10 cellular contexts compared by ENCODE assay signal in the genomic region with DNA sequence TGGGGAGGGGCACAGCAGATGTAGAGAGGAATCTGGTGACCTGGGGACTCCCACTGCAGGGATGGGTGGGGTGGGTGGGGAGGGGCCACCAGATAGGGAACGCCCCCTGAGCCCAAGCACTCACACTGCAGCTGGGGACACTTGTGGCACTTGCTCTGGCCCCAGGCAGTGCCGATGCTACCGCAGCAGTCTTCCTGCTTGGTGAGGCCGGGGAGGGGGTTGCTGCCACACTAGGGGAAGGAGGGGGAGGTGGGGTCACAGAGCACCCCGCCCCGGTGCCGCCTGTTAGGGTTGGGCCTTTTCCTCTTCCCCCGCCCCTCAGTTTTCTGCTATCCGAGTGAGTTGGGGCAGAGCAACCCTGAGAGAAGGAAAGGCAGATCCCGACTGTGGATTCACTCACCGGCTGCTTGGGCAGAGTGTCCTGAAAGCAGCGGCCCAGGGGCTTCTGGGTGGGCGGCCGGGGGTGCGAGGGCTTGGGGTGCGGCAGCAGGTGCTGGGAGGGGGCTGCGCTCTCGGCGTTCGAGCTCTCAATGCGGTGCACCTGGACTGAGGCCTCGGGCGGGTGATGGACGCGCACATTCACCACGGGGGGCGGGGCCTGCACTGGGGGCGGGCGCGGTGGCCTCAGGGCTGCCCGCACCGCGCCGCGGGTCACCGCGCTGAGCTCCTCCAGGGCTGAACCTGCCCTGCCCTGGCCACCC. TPM values are rescaled to one million over a fixed set of nuclear protein-coding genes. Genes with fewer than 3 reads are reported as not detected.
DNase-seq lines count a peak whose midpoint lies in the region; ATAC-seq and TF ChIP-seq lines count a peak whose summit lies in the region.
"Had no signal": no experiment of that assay in that cellular context is flagged by ENCODE, and none has a peak within 500 bp of the region (broad histone marks: within the 10 kb centered on the region; RNA-seq: fewer than 3 reads in every experiment).

No MANE protein-coding gene starts in this region.

- peak; percentile 67 to 86 (median 78) for DNase-seq in CD4-positive, alpha-beta T cell
- DNase-seq in NCI-H187 treated with DMSO at 0.1 percent for 48 hours (lab: John Stamatoyannopoulos, UW) (peak; percentile 27), immature natural killer cell (peak; percentile 53 to 70 (median 62)), sciatic nerve (ENCODE audit: low spot score) (no peak), iPS-NIHi11 (ENCODE audit: low spot score) (no peak)
- DNase-seq in activated CD4-positive, alpha-beta memory T cell treated with anti-CD3 and anti-CD28 coated beads for 36 hours = peak; percentile 84

- POLR2A ChIA-PET in CD4-positive, alpha-beta T cell (lab: Charles Lee) = interaction anchor here (0.7 to 4.3 kb wide), 11 partner anchors 12 to 774 kb away, joined by 3 to 41 read pairs (median 4); a partner anchor contains a TSS
- POLR2A ChIA-PET in activated CD4-positive, alpha-beta memory T cell treated with anti-CD3 and anti-CD28 coated beads for 36 hours (lab: Charles Lee) = interaction anchor here (0.7 to 2.2 kb wide), 2 partner anchors 12 to 13 kb away, joined by 3 to 7 read pairs; no protein-coding TSS in a partner anchor

- no peaks in the 10 kb centered on the region for H3K9me3 Mint-ChIP-seq in CD4-positive, alpha-beta T cell
- no peaks in the 10 kb centered on the region for H3K9me3 Mint-ChIP-seq in activated CD4-positive, alpha-beta memory T cell treated with anti-CD3 and anti-CD28 coated beads for 36 hours
- peaks cover 0 to 2% (median 0%) of the 10 kb centered on the region in 6 donors for H3K9me3 Mint-ChIP-seq in immature natural killer cell
- H3K9me3 Mint-ChIP-seq: nephron had no signal

- peak overlapping the region; percentile 82 for H3K27ac Mint-ChIP-seq in CD4-positive, alpha-beta T cell
- H3K27ac Mint-ChIP-seq in activated CD4-positive, alpha-beta memory T cell treated with anti-CD3 and anti-CD28 coated beads for 36 hours = no peak overlapping the region
- peak overlapping the region in 3 of 6 donors; percentile 45 to 68 (median 56) for H3K27ac Mint-ChIP-seq in immature natural killer cell

- no peak for TF ChIP-seq CTCF in CD4-positive, alpha-beta T cell (IDR thresholded peaks at IDR 0.05)

- H3K27me3 ChIP-seq in CD4-positive, alpha-beta T cell (ENCODE audit: control insufficient read depth, insufficient read depth, low read length) = no peaks in the 10 kb centered on the region
- H3K27me3 ChIP-seq: vagina had no signal

- peak overlapping the region; percentile 72 for H3K27ac ChIP-seq in CD4-positive, alpha-beta T cell (ENCODE audit: low read depth, low read length)
- H3K27ac ChIP-seq: vagina had no signal

- H3K36me3 Mint-ChIP-seq in CD4-positive, alpha-beta T cell (ENCODE audit: low read depth) = peaks cover 48% of the 10 kb centered on the region
- peaks cover 12% of the 10 kb centered on the region for H3K36me3 Mint-ChIP-seq in activated CD4-positive, alpha-beta memory T cell treated with anti-CD3 and anti-CD28 coated beads for 36 hours
- H3K36me3 Mint-ChIP-seq in immature natural killer cell = peaks cover 9 to 17% (median 16%) of the 10 kb centered on the region in 3 donors

- CTCF ChIA-PET in CD4-positive, alpha-beta T cell (lab: Charles Lee) = interaction anchor here (1.3 to 2.4 kb wide), 2 partner anchors 13 to 19 kb away, joined by 5 to 13 read pairs; a partner anchor contains a TSS
- CTCF ChIA-PET in activated CD4-positive, alpha-beta memory T cell treated with anti-CD3 and anti-CD28 coated beads for 36 hours (lab: Charles Lee) = interaction anchor here (0.9 to 2.6 kb wide), 3 partner anchors 13 to 18 kb away, joined by 3 to 19 read pairs (median 3); a partner anchor contains a TSS

- H3K9me3 ChIP-seq in CD4-positive, alpha-beta T cell (ENCODE audit: control insufficient read depth, low read length) = no peaks in the 10 kb centered on the region
- H3K9me3 ChIP-seq: vagina had no signal

- ATAC-seq in CD4-positive, alpha-beta T cell (ENCODE audit: poor library complexity) = peak; percentile 84
- no peak for ATAC-seq in sciatic nerve
- no peak for ATAC-seq in HG03520 (IDR thresholded peaks at IDR 0.05; ENCODE audit: unreplicated experiment)
- no peak for ATAC-seq in HG03097 (IDR thresholded peaks at IDR 0.05; ENCODE audit: low FRiP score, unreplicated experiment)

- H3K4me1 Mint-ChIP-seq in CD4-positive, alpha-beta T cell (ENCODE audit: low read depth) = peaks cover 74% of the 10 kb centered on the region
- peaks cover 61% of the 10 kb centered on the region for H3K4me1 Mint-ChIP-seq in activated CD4-positive, alpha-beta memory T cell treated with anti-CD3 and anti-CD28 coated beads for 36 hours (ENCODE audit: low read depth)
- peaks cover 51 to 53% of the 10 kb centered on the region in 2 donors for H3K4me1 Mint-ChIP-seq in immature natural killer cell

- no peaks in the 10 kb centered on the region for H3K27me3 Mint-ChIP-seq in CD4-positive, alpha-beta T cell
- no peaks in the 10 kb centered on the region for H3K27me3 Mint-ChIP-seq in activated CD4-positive, alpha-beta memory T cell treated with anti-CD3 and anti-CD28 coated beads for 36 hours
- H3K27me3 Mint-ChIP-seq in immature natural killer cell (ENCODE audit: low read depth in 3 of 3) = peaks cover 2 to 4% (median 4%) of the 10 kb centered on the region in 3 donors

- H3K4me3 Mint-ChIP-seq in CD4-positive, alpha-beta T cell = peak overlapping the region; percentile 74
- peak overlapping the region; percentile 41 for H3K4me3 Mint-ChIP-seq in activated CD4-positive, alpha-beta memory T cell treated with anti-CD3 and anti-CD28 coated beads for 36 hours
- peak overlapping the region; percentile 4 to 56 (median 52) for H3K4me3 Mint-ChIP-seq in immature natural killer cell

- intact Hi-C loops in CD4-positive, alpha-beta T cell (cut with DNase I, micrococcal nuclease) = loop anchor here in 1 of 2 experiments (2.0 kb wide), 1 partner anchor 15 kb away; no protein-coding TSS in a partner anchor
- intact Hi-C loops in activated CD4-positive, alpha-beta memory T cell treated with anti-CD3 and anti-CD28 coated beads for 36 hours (cut with micrococcal nuclease) = no loop called here
- intact Hi-C loops in sciatic nerve (cut with DNase I) = no loop called here

RNA-seq across cellular contexts. Expression of a gene that starts 4.7 kb away (rescaled TPM):
- 100 to 1,000 TPM; 236 to 238 TPM for total RNA-seq in CD4-positive, alpha-beta T cell
- total RNA-seq in activated CD4-positive, alpha-beta memory T cell treated with anti-CD3 and anti-CD28 coated beads for 36 hours = 10 to 100 TPM; 60.7 to 63.3 TPM
- polyA plus RNA-seq in immature natural killer cell = 10 to 100 TPM in 2 of 3 donors, 1 to 10 TPM in 1; 3.3 to 21.0 (median 14.5) TPM
- 306 TPM for total RNA-seq in sciatic nerve

RNA-seq across cellular contexts. Expression of a gene that starts 16.8 kb away (rescaled TPM):
- total RNA-seq in CD4-positive, alpha-beta T cell = 10 to 100 TPM; 38.7 to 39.9 TPM
- 10 to 100 TPM; 48.1 to 51.1 TPM for total RNA-seq in activated CD4-positive, alpha-beta memory T cell treated with anti-CD3 and anti-CD28 coated beads for 36 hours
- polyA plus RNA-seq in immature natural killer cell = 100 to 1,000 TPM in 2 of 3 donors, 10 to 100 TPM in 1; 100.0 to 138 (median 117) TPM
- 23.7 TPM for total RNA-seq in sciatic nerve

RNA-seq across cellular contexts. Expression of a gene that starts 18.9 kb away (rescaled TPM):
- total RNA-seq in CD4-positive, alpha-beta T cell = 10 to 100 TPM; 23.3 to 27.3 TPM
- total RNA-seq in activated CD4-positive, alpha-beta memory T cell treated with anti-CD3 and anti-CD28 coated beads for 36 hours = 10 to 100 TPM; 25.3 to 28.3 TPM
- polyA plus RNA-seq in immature natural killer cell = 100 to 1,000 TPM in 2 of 3 donors, 10 to 100 TPM in 1; 98.6 to 173 (median 158) TPM
- total RNA-seq in sciatic nerve = 44.1 TPM

RNA-seq across cellular contexts. Expression of a gene that starts 22.4 kb away (rescaled TPM):
- total RNA-seq in CD4-positive, alpha-beta T cell = 10 to 100 TPM; 82.6 to 88.5 TPM
- total RNA-seq in activated CD4-positive, alpha-beta memory T cell treated with anti-CD3 and anti-CD28 coated beads for 36 hours = 100 to 1,000 TPM; 137 to 141 TPM
- 10 to 100 TPM; 14.8 to 19.3 (median 17.7) TPM for polyA plus RNA-seq in immature natural killer cell
- 149 TPM for total RNA-seq in sciatic nerve

RNA-seq across cellular contexts. Expression of a gene that starts 28.6 kb away (rescaled TPM):
- 10 to 100 TPM; 57.4 to 60.7 TPM for total RNA-seq in CD4-positive, alpha-beta T cell
- 10 to 100 TPM; 67.8 to 69.8 TPM for total RNA-seq in activated CD4-positive, alpha-beta memory T cell treated with anti-CD3 and anti-CD28 coated beads for 36 hours
- 10 to 100 TPM; 17.8 to 52.5 (median 23.3) TPM for polyA plus RNA-seq in immature natural killer cell
- total RNA-seq in sciatic nerve = 64.0 TPM

Comparison
In these comparisons a context has a peak if more than half of its experiments do, and no peak if none do; other contexts are left out.
1. DNase-seq: peak in CD4-positive, alpha-beta T cell (10 of 10), NCI-H187 treated with DMSO at 0.1 percent for 48 hours (single experiment), activated CD4-positive, alpha-beta memory T cell treated with anti-CD3 and anti-CD28 coated beads for 36 hours (single experiment) and immature natural killer cell (3 of 3); none in sciatic nerve (single experiment) and iPS-NIHi11 (single experiment).
2. Peak in every context shown above with its lines, with median percentiles within 50 percentile points of each other: H3K4me3 Mint-ChIP-seq.